14 cellular contexts compared by ENCODE assay signal in genomic region chr5:79562351-79563246, GRCh38. TPM values are rescaled to one million over a fixed set of nuclear protein-coding genes. Genes with fewer than 3 reads are reported as not detected.
DNase-seq lines count a peak whose midpoint lies in the region; ATAC-seq and TF ChIP-seq lines count a peak whose summit lies in the region.
"Had no signal": no experiment of that assay in that cellular context is flagged by ENCODE, and none has a peak within 500 bp of the region (broad histone marks: within the 10 kb centered on the region; RNA-seq: fewer than 3 reads in every experiment).

No MANE protein-coding gene starts in this region.

- H3K36me3 ChIP-seq in breast epithelium (no peaks in the 10 kb centered on the region), WERI-Rb-1 (no peaks in the 10 kb centered on the region), left lung (no peaks in the 10 kb centered on the region), MM.1S (replicated peaks; ENCODE audit: insufficient read depth, low read length) (no peaks in the 10 kb centered on the region)
- H3K36me3 ChIP-seq: tibial nerve had no signal

- H3K27ac Mint-ChIP-seq in MCF 10A (ENCODE audit: low read depth, unreplicated experiment) = peak overlapping the region; percentile 20
- H3K27ac Mint-ChIP-seq in WTC11 = 0 out of 2 replicates have a peak overlapping the region, but pooled peaks have one; percentile 64
- H3K27ac Mint-ChIP-seq: CD4-positive, CD25-positive, alpha-beta regulatory T cell had no signal

- TF ChIP-seq POLR2A in breast epithelium (IDR thresholded peaks at IDR 0.05) = no peak

- no peaks in the 10 kb centered on the region for H3K4me1 ChIP-seq in breast epithelium
- H3K4me1 ChIP-seq in left lung = no peaks in the 10 kb centered on the region
- H3K4me1 ChIP-seq in MM.1S (ENCODE audit: low read length) = peaks cover 16% of the 10 kb centered on the region
- H3K4me1 ChIP-seq: parathyroid adenoma had no signal

- DNase-seq in MCF 10A (ENCODE audit: unreplicated experiment) (no peak), breast epithelium (ENCODE audit: low spot score in 2 of 2) (no peak), WTC11 (ENCODE audit: low spot score) (no peak), fibroblast of peridontal ligament (ENCODE audit: extremely low read depth) (peak; percentile 90), WERI-Rb-1 (no peak), left lung (no peak), MM.1S (no peak)
- DNase-seq: activated CD4-positive, CD25-positive, alpha-beta regulatory T cell; CD4-positive, CD25-positive, alpha-beta regulatory T cell; NCI-H1694 had no signal

- peaks cover 14% of the 10 kb centered on the region for H3F3A ChIP-seq in MM.1S (ENCODE audit: insufficient read depth, low read length)

- H3K9me3 Mint-ChIP-seq in MCF 10A (ENCODE audit: unreplicated experiment) (no peaks in the 10 kb centered on the region), WTC11 (no peaks in the 10 kb centered on the region)
- H3K9me3 Mint-ChIP-seq: CD4-positive, CD25-positive, alpha-beta regulatory T cell had no signal

- H3K27me3 Mint-ChIP-seq in MCF 10A (ENCODE audit: insufficient read depth, unreplicated experiment) = no peaks in the 10 kb centered on the region
- no peaks in the 10 kb centered on the region for H3K27me3 Mint-ChIP-seq in WTC11 (ENCODE audit: low read depth)

- H4K20me1 ChIP-seq in MM.1S (ENCODE audit: insufficient read depth, low read length) = no peaks in the 10 kb centered on the region

- BruUV-seq in MCF 10A (replicated peaks; lab: Mats Ljungman, UMichigan) = no TSS peak

- no peak overlapping the region for H3K4me3 ChIP-seq in breast epithelium
- H3K4me3 ChIP-seq in WERI-Rb-1 (ENCODE audit: low read depth, low read length) = no peak overlapping the region
- no peak overlapping the region for H3K4me3 ChIP-seq in left lung
- H3K4me3 ChIP-seq in MM.1S (ENCODE audit: low read length) = no peak overlapping the region
- H3K4me3 ChIP-seq: tibial nerve had no signal

- H3K4me2 ChIP-seq in MM.1S (ENCODE audit: low read depth, low read length) = no peak overlapping the region

- no peak overlapping the region for H3K4me3 Mint-ChIP-seq in MCF 10A (ENCODE audit: unreplicated experiment)
- H3K4me3 Mint-ChIP-seq in WTC11 = no peak overlapping the region
- H3K4me3 Mint-ChIP-seq: CD4-positive, CD25-positive, alpha-beta regulatory T cell had no signal

- no peak for TF ChIP-seq CTCF in MCF 10A (IDR thresholded peaks at IDR 0.05; ENCODE audit: unreplicated experiment)
- no peak for TF ChIP-seq CTCF in breast epithelium (IDR thresholded peaks at IDR 0.05)
- no peak for TF ChIP-seq CTCF in WTC11 (IDR thresholded peaks at IDR 0.05)
- no peak for TF ChIP-seq CTCF in WERI-Rb-1 (IDR thresholded peaks at IDR 0.05; ENCODE audit: low read depth, low read length)
- no peak for TF ChIP-seq CTCF in left lung (IDR thresholded peaks at IDR 0.05)
- TF ChIP-seq CTCF in MM.1S (IDR thresholded peaks at IDR 0.05; ENCODE audit: low read length) = no peak

- H3K27ac ChIP-seq in breast epithelium (no peak overlapping the region), WERI-Rb-1 (no peak overlapping the region), left lung (no peak overlapping the region), MM.1S (ENCODE audit: low read length) (no peak overlapping the region)
- H3K27ac ChIP-seq: parathyroid adenoma, tibial nerve had no signal

- ATAC-seq in WTC11 = no peak
- ATAC-seq in GM21786 (IDR thresholded peaks at IDR 0.05; ENCODE audit: unreplicated experiment) = no peak
- ATAC-seq in left lung = no peak
- ATAC-seq: Panc1 had no signal

- H3K9me3 ChIP-seq in breast epithelium (no peaks in the 10 kb centered on the region), WERI-Rb-1 (ENCODE audit: severe bottlenecking) (no peaks in the 10 kb centered on the region), left lung (no peaks in the 10 kb centered on the region), MM.1S (replicated peaks; ENCODE audit: insufficient read depth, low read length) (no peaks in the 10 kb centered on the region)
- H3K9me3 ChIP-seq: tibial nerve had no signal

- H3K9ac ChIP-seq in MM.1S (ENCODE audit: low read length) = no peak overlapping the region
- H3K9ac ChIP-seq: parathyroid adenoma had no signal

- POLR2A ChIA-PET in MCF 10A (lab: Yijun Ruan, JAX) = no interaction called here
- POLR2A ChIA-PET in WTC11 (lab: Charles Lee) = interaction anchor here (0.6 to 1.1 kb wide), 4 partner anchors 10 to 136 kb away, joined by 3 to 5 read pairs (median 4); no protein-coding TSS in a partner anchor

- intact Hi-C loops in MCF 10A (cut with micrococcal nuclease) (no loop called here), breast epithelium (cut with DNase I; ENCODE audit: low total_unique reads) (no loop called here), left lung (cut with DNase I) (loop anchor here in 1 of 2 donors (5.0 kb wide), 1 partner anchor 295 kb away; no protein-coding TSS in a partner anchor)

- H3K4me1 Mint-ChIP-seq in MCF 10A (ENCODE audit: insufficient read depth, unreplicated experiment) (peaks cover 20% of the 10 kb centered on the region), WTC11 (peaks cover 22% of the 10 kb centered on the region)

- H3K27me3 ChIP-seq in breast epithelium = no peaks in the 10 kb centered on the region
- no peaks in the 10 kb centered on the region for H3K27me3 ChIP-seq in WERI-Rb-1 (ENCODE audit: insufficient read depth, low read depth, severe bottlenecking)
- no peaks in the 10 kb centered on the region for H3K27me3 ChIP-seq in left lung
- H3K27me3 ChIP-seq in MM.1S (replicated peaks; ENCODE audit: insufficient read depth, low read length) = no peaks in the 10 kb centered on the region
- H3K27me3 ChIP-seq: tibial nerve had no signal

- no peak overlapping the region for H2AFZ ChIP-seq in MM.1S (ENCODE audit: low read length)
- H2AFZ ChIP-seq: parathyroid adenoma had no signal

- no peaks in the 10 kb centered on the region for H3K9me2 ChIP-seq in MM.1S (replicated peaks; ENCODE audit: insufficient read depth, low read length)

- H3K79me2 ChIP-seq in MM.1S (ENCODE audit: low read length) = no peaks in the 10 kb centered on the region
- H3K79me2 ChIP-seq: parathyroid adenoma had no signal

- H3K36me3 Mint-ChIP-seq in MCF 10A (ENCODE audit: insufficient read depth, unreplicated experiment) (no peaks in the 10 kb centered on the region), WTC11 (no peaks in the 10 kb centered on the region)
- H3K36me3 Mint-ChIP-seq: CD4-positive, CD25-positive, alpha-beta regulatory T cell had no signal

- CTCF ChIA-PET in MCF 10A (lab: Yijun Ruan, JAX) (interaction anchor here (0.6 to 0.7 kb wide), 5 partner anchors 104 to 538 kb away, joined by 3 to 6 read pairs (median 4); no protein-coding TSS in a partner anchor), WTC11 (lab: Charles Lee) (interaction anchor here (0.6 to 2.0 kb wide), 3 partner anchors 10 to 212 kb away, joined by 3 to 5 read pairs (median 4); no protein-coding TSS in a partner anchor)

TF ChIP-seq in WTC11, 78 proteins besides CTCF, POLR2A, EP300 and RAD21 (continues in another document):
- TF ChIP-seq SP1 (CRISPR knock-in tag; conservative IDR thresholded peaks at IDR 0.05) (no peak), FOXP1 (CRISPR knock-in tag; IDR thresholded peaks at IDR 0.05; ENCODE audit: borderline replicate concordance) (no peak), ESRRA (CRISPR knock-in tag; IDR thresholded peaks at IDR 0.05; ENCODE audit: borderline replicate concordance) (no peak), AR (CRISPR knock-in tag; IDR thresholded peaks at IDR 0.05) (no peak), CREM (CRISPR knock-in tag; IDR thresholded peaks at IDR 0.05) (no peak), OVOL2 (CRISPR knock-in tag; IDR thresholded peaks at IDR 0.05; ENCODE audit: borderline replicate concordance) (no peak), E2F4 (CRISPR knock-in tag; IDR thresholded peaks at IDR 0.05; ENCODE audit: borderline replicate concordance, low read depth) (no peak), ZBTB21 (CRISPR knock-in tag; IDR thresholded peaks at IDR 0.05; ENCODE audit: borderline replicate concordance) (no peak), FOXJ3 (CRISPR knock-in tag; IDR thresholded peaks at IDR 0.05; ENCODE audit: borderline replicate concordance) (no peak), ZNF416 (CRISPR knock-in tag; IDR thresholded peaks at IDR 0.05) (no peak), ZNF121 (CRISPR knock-in tag; IDR thresholded peaks at IDR 0.05) (no peak)

RNA-seq across cellular contexts. Expression of gene HOMER1, which starts 48.7 kb away (rescaled TPM):
- total RNA-seq in MCF 10A (2022) (17.2 and 17.3 TPM in 2 replicates), breast epithelium (10 to 100 TPM in 2 of 3 donors, 1 to 10 TPM in 1; 3.2 to 26.2 (median 18.7) TPM), WTC11 (2021) (32.1 to 37.6 TPM (median 35.5 TPM) in 3 replicates), left lung (1 to 10 TPM; 4.2 to 4.6 TPM)

RNA-seq across cellular contexts. Expression of gene TENT2, which starts 49.6 kb away (rescaled TPM):
- total RNA-seq in MCF 10A (2022) (66.7 and 72.4 TPM in 2 replicates), breast epithelium (100 to 1,000 TPM in 1 of 3 donors, 10 to 100 TPM in 2; 92.4 to 141 (median 93.3) TPM), WTC11 (2021) (36.9 to 41.0 TPM (median 40.6 TPM) in 3 replicates), left lung (10 to 100 TPM; 53.1 to 69.0 TPM)
